8 cellular contexts compared by ENCODE assay signal in genomic region chr12:80936353-80936641, GRCh38. TPM values are rescaled to one million over a fixed set of nuclear protein-coding genes. Genes with fewer than 3 reads are reported as not detected.
DNase-seq lines count a peak whose midpoint lies in the region; ATAC-seq, FAIRE-seq and TF ChIP-seq lines count a peak whose summit lies in the region.

No MANE protein-coding gene starts in this region.

- H3K27me3 Mint-ChIP-seq in chondrocyte (ENCODE audit: low read depth): peaks cover 14% of the 10 kb centered on the region

- no peak overlapping the region for H3K27ac ChIP-seq in BLaER1 treated with 17β-estradiol and CSF1 and Interleukin-3, amounts not matched to agents 10 nM and 100 nM

- peaks cover 39 to 56% (median 53%) of the 10 kb centered on the region in 11 experiments for H3K27me3 ChIP-seq in BLaER1 treated with 17β-estradiol and CSF1 and Interleukin-3, amounts not matched to agents 10 nM and 100 nM
- no peaks in the 10 kb centered on the region for H3K27me3 ChIP-seq in mononuclear cell (ENCODE audit: insufficient read depth, low read length)

- 0 out of 22 replicates have a peak, but pooled peaks cover 0 to 4% (median 0%) of the 10 kb centered on the region in 11 experiments for H3K9me3 ChIP-seq in BLaER1 treated with 17β-estradiol and CSF1 and Interleukin-3, amounts not matched to agents 10 nM and 100 nM (replicated peaks in 1 of 11)
- H3K9me3 ChIP-seq in mononuclear cell (ENCODE audit: low read depth, low read length): no peaks in the 10 kb centered on the region

- H3K4me3 Mint-ChIP-seq in chondrocyte (ENCODE audit: unreplicated experiment): peak overlapping the region; percentile 77

- no peaks in the 10 kb centered on the region for H3K9me3 Mint-ChIP-seq in chondrocyte (ENCODE audit: low read depth)

- H3K4me3 ChIP-seq in BLaER1 treated with 17β-estradiol and CSF1 and Interleukin-3, amounts not matched to agents 10 nM and 100 nM: peak overlapping the region; percentile 61 to 79 (median 68)
- peak overlapping the region; percentile 53 for H3K4me3 ChIP-seq in mononuclear cell (ENCODE audit: low read length)

- H3K27ac Mint-ChIP-seq in chondrocyte (ENCODE audit: unreplicated experiment): no peak overlapping the region

- TF ChIP-seq CTCF in chondrocyte (IDR thresholded peaks at IDR 0.05): no peak

- H3K4me1 Mint-ChIP-seq in chondrocyte (ENCODE audit: low read depth): peaks cover 24% of the 10 kb centered on the region

- peaks cover 5 to 20% (median 11%) of the 10 kb centered on the region in 10 experiments; a peak in 8 of 20 replicates for H3K4me1 ChIP-seq in BLaER1 treated with 17β-estradiol and CSF1 and Interleukin-3, amounts not matched to agents 10 nM and 100 nM
- H3K4me1 ChIP-seq in mononuclear cell (ENCODE audit: insufficient read depth, low read length): peaks cover 38% of the 10 kb centered on the region

- no peaks in the 10 kb centered on the region for H3K36me3 ChIP-seq in BLaER1 treated with 17β-estradiol and CSF1 and Interleukin-3, amounts not matched to agents 10 nM and 100 nM

- H3K9ac ChIP-seq in BLaER1 treated with 17β-estradiol and CSF1 and Interleukin-3, amounts not matched to agents 10 nM and 100 nM: peak overlapping the region in 8 of 11 experiments; percentile 43 to 68 (median 66); a peak in 13 of 22 replicates

- no peak for DNase-seq in chondrocyte (ENCODE audit: low spot score)
- no peak for DNase-seq in central memory CD4-positive, alpha-beta T cell
- no peak for DNase-seq in frontal cortex (ENCODE audit: low spot score in 2 of 2)
- DNase-seq in activated CD8-positive, alpha-beta memory T cell treated with anti-CD3 and anti-CD28 coated beads for 24 hours: no peak
- no peak for DNase-seq in retina

- ATAC-seq in HG03521 (IDR thresholded peaks at IDR 0.05; ENCODE audit: unreplicated experiment): peak; percentile 4

- H4K20me1 ChIP-seq in BLaER1 treated with 17β-estradiol and CSF1 and Interleukin-3, amounts not matched to agents 10 nM and 100 nM: peaks cover 0 to 7% (median 0%) of the 10 kb centered on the region in 11 experiments; a peak in 1 of 22 replicates

- FAIRE-seq in frontal cortex (lab: Jason Lieb, UNC): no peak

- H3K4me2 ChIP-seq in BLaER1 treated with 17β-estradiol and CSF1 and Interleukin-3, amounts not matched to agents 10 nM and 100 nM: peak overlapping the region; percentile 86 to 100 (median 98)

- no peaks in the 10 kb centered on the region for H3K36me3 Mint-ChIP-seq in chondrocyte (ENCODE audit: low read depth)

RNA-seq across cellular contexts. Expression of gene LIN7A, which starts 1.4 kb away (rescaled TPM):
- total RNA-seq in chondrocyte: 0.80 to 27.1 TPM (median 0.92 TPM) in 3 replicates
- total RNA-seq in mononuclear cell: 6.1 TPM
- 44.4 TPM for total RNA-seq in frontal cortex
